8 cellular contexts compared by ENCODE assay signal in genomic region chrX:71911023-71911730, GRCh38. TPM values are rescaled to one million over a fixed set of nuclear protein-coding genes. Genes with fewer than 3 reads are reported as not detected.
DNase-seq lines count a peak whose midpoint lies in the region; ATAC-seq and TF ChIP-seq lines count a peak whose summit lies in the region.

No MANE protein-coding gene starts in this region.

- TF ChIP-seq POLR2A in IMR-90 (IDR thresholded peaks at IDR 0.05; ENCODE audit: low read depth, low read length) (no peak), prostate gland (IDR thresholded peaks at IDR 0.05) (no peak)

- no peak overlapping the region for H3K27ac ChIP-seq in ACC112 (ENCODE audit: low read depth, low read length)
- no peak overlapping the region for H3K27ac ChIP-seq in IMR-90 (ENCODE audit: insufficient read depth, low read length)
- H3K27ac ChIP-seq in prostate gland: no peak overlapping the region

- no peak overlapping the region for H4K91ac ChIP-seq in IMR-90 (ENCODE audit: insufficient read depth, low read depth, low read length)

- H3K4me1 ChIP-seq in ACC112 (ENCODE audit: control insufficient read depth, insufficient read depth, low read length, unreplicated experiment) (no peaks in the 10 kb centered on the region), IMR-90 (ENCODE audit: control insufficient read depth, insufficient read depth, low read length) (no peaks in the 10 kb centered on the region), prostate gland (replicated peaks) (no peaks in the 10 kb centered on the region)

- no peak overlapping the region for H2AFZ ChIP-seq in ACC112 (ENCODE audit: low read length, unreplicated experiment)
- H2AFZ ChIP-seq in IMR-90 (replicated peaks; ENCODE audit: low read length, poor library complexity): peak overlapping the region; percentile 53

- TF ChIP-seq RAD21 in IMR-90 (IDR thresholded peaks at IDR 0.05; ENCODE audit: low read length): no peak

- H3K27me3 ChIP-seq in ACC112 (ENCODE audit: insufficient read depth, low read length) (peaks cover 27% of the 10 kb centered on the region), IMR-90 (ENCODE audit: control insufficient read depth, insufficient read depth, low read length) (peaks cover 55% of the 10 kb centered on the region), prostate gland (replicated peaks; ENCODE audit: insufficient read depth) (no peaks in the 10 kb centered on the region)

- H3K14ac ChIP-seq in IMR-90 (replicated peaks; ENCODE audit: low read depth, low read length): no peak overlapping the region

- no peak for TF ChIP-seq CTCF in IMR-90 (conservative IDR thresholded peaks at IDR 0.05; ENCODE audit: low read depth, low read length)
- no peak for TF ChIP-seq CTCF in foreskin fibroblast (IDR thresholded peaks at IDR 0.05; ENCODE audit: low read depth, low read length)
- peak in 1 of 4 experiments; percentile 17 for TF ChIP-seq CTCF in prostate gland (IDR thresholded peaks at IDR 0.05)

- H4K8ac ChIP-seq in IMR-90 (ENCODE audit: low read depth in 2 of 2, low read length in 2 of 2): no peak overlapping the region

- no peak overlapping the region for H2AK9ac ChIP-seq in IMR-90 (replicated peaks; ENCODE audit: low read depth, low read length, poor library complexity)

- H3K4me2 ChIP-seq in IMR-90 (ENCODE audit: low read depth, low read length): no peak overlapping the region; the same call in 1 of the 2 replicates

- H3K9me3 ChIP-seq in IMR-90 (ENCODE audit: control insufficient read depth, insufficient read depth, low read length) (0 out of 2 replicates have a peak, but pooled peaks cover 1% of the 10 kb centered on the region), prostate gland (no peaks in the 10 kb centered on the region)

- H3K9ac ChIP-seq in IMR-90 (ENCODE audit: low read depth, low read length): no peak overlapping the region

- no peak overlapping the region for H3K56ac ChIP-seq in IMR-90 (ENCODE audit: extremely low read depth, insufficient read depth, low read length)

- DNase-seq in IMR-90 (no peak), activated T-cell treated with anti-CD3 and anti-CD28 coated beads for 48 hours (ENCODE audit: low read depth) (peak; percentile 15), foreskin fibroblast (peak in 1 of 2 donors; percentile 30), prostate gland (ENCODE audit: low spot score) (no peak), NCI-H2081 (lab: John Stamatoyannopoulos, UW) (no peak)

- CTCF ChIA-PET in IMR-90 (lab: Yijun Ruan, JAX): interaction anchor here (1.0 to 1.8 kb wide), 3 partner anchors 14 to 106 kb away, joined by 3 to 10 read pairs (median 4); no protein-coding TSS in a partner anchor

- POLR2A ChIA-PET in IMR-90 (lab: Charles Lee; ENCODE audit: unreplicated experiment): no interaction called here

- WGBS in IMR-90 (ENCODE audit: extremely low coverage in 2 of 2, insufficient read length in 1 of 2), 2 experiments: 41% methylated on average over 63 of the region's 81 CpGs; no CpG with 5 or more reads in 1 of the 2 experiments
- WGBS in prostate gland: no CpG with 5 or more reads among the region's 81 CpGs

- H3K36me3 ChIP-seq in ACC112 (ENCODE audit: insufficient read depth, low read length) (no peaks in the 10 kb centered on the region), IMR-90 (ENCODE audit: control insufficient read depth, insufficient read depth, low read length) (no peaks in the 10 kb centered on the region), prostate gland (no peaks in the 10 kb centered on the region)

- ATAC-seq in IMR-90 (ENCODE audit: low read depth): peak; percentile 40
- ATAC-seq in HG03039 (IDR thresholded peaks at IDR 0.05; ENCODE audit: unreplicated experiment): no peak
- no peak for ATAC-seq in GM19467 (IDR thresholded peaks at IDR 0.05; ENCODE audit: unreplicated experiment)

- H4K5ac ChIP-seq in IMR-90 (ENCODE audit: low read depth, low read length): no peak overlapping the region

- dilution Hi-C loops in IMR-90 (cut with HindIII; ENCODE audit: low sequenced_read_pairs, unreplicated experiment): no loop called here

- H3K18ac ChIP-seq in IMR-90 (ENCODE audit: low read depth, low read length): no peak overlapping the region

- H3K9me1 ChIP-seq in IMR-90 (ENCODE audit: insufficient read depth, low read length): no peaks in the 10 kb centered on the region

- H3K79me1 ChIP-seq in IMR-90 (ENCODE audit: low read depth in 1 of 2, low read length in 2 of 2): no peaks in the 10 kb centered on the region

- no TSS peak for BruUV-seq in IMR-90 (replicated peaks; lab: Mats Ljungman, UMichigan)

- in situ Hi-C loops in IMR-90 (cut with MboI; ENCODE audit: low sequenced_read_pairs): no loop called here

- H2BK20ac ChIP-seq in IMR-90 (ENCODE audit: low read depth, low read length): no peak overlapping the region

- H2BK120ac ChIP-seq in IMR-90 (ENCODE audit: low read depth, low read length): no peak overlapping the region

- H2BK15ac ChIP-seq in IMR-90 (ENCODE audit: low read depth, low read length): no peak overlapping the region

- intact Hi-C loops in IMR-90 (cut with micrococcal nuclease) (no loop called here), prostate gland (cut with DNase I) (no loop called here)

- no peaks in the 10 kb centered on the region for H3K79me2 ChIP-seq in ACC112 (ENCODE audit: control insufficient read depth, insufficient read depth, low read length, unreplicated experiment)

- no peak overlapping the region for H3K23ac ChIP-seq in IMR-90 (ENCODE audit: low read depth, low read length)

- H3K4me3 ChIP-seq in ACC112 (ENCODE audit: low read depth, low read length) (peak overlapping the region; percentile 63), IMR-90 (ENCODE audit: insufficient read depth, low read depth, low read length) (peak overlapping the region; percentile 1; the same call in 1 of the 2 replicates), foreskin fibroblast (ENCODE audit: low read depth in 1 of 2, low read length in 2 of 2) (peak overlapping the region; percentile 30 to 43), prostate gland (peak overlapping the region; percentile 23 to 25)

- no peak overlapping the region for H2BK5ac ChIP-seq in IMR-90 (ENCODE audit: low read depth, low read length, poor library complexity, severe bottlenecking)

- H3K4ac ChIP-seq in IMR-90 (ENCODE audit: low read depth, low read length): no peak overlapping the region

- H4K20me1 ChIP-seq in IMR-90 (ENCODE audit: insufficient read depth, low read length): no peaks in the 10 kb centered on the region

- H2AK5ac ChIP-seq in IMR-90 (ENCODE audit: low read depth, low read length): no peak overlapping the region

TF ChIP-seq in IMR-90, 13 proteins besides CTCF, POLR2A, EP300 and RAD21:
- TF ChIP-seq NFE2L2 (IDR thresholded peaks at IDR 0.05; ENCODE audit: low read depth, low read length) (no peak), MXI1 (IDR thresholded peaks at IDR 0.05; ENCODE audit: borderline replicate concordance, low read depth, low read length) (no peak), CHD1 (IDR thresholded peaks at IDR 0.05; ENCODE audit: low read depth, low read length) (no peak), MAZ (IDR thresholded peaks at IDR 0.05; ENCODE audit: borderline replicate concordance, low read depth, low read length) (no peak), MAFK (IDR thresholded peaks at IDR 0.05; ENCODE audit: low read depth, low read length) (no peak)

RNA-seq across cellular contexts. Expression of gene NHSL2, which starts 0.5 kb away (rescaled TPM):
- 0.72 and 0.83 TPM in 2 replicates for total RNA-seq in IMR-90 (2012; rRNA removed)
- polyA plus RNA-seq in IMR-90 (2012; rRNA removed): 0.75 and 0.89 TPM in 2 replicates
- polyA plus RNA-seq in IMR-90 (2012; cell fraction: cytosol; rRNA removed): 0.17 and 0.54 TPM in 2 replicates
- 1.1 and 1.2 TPM in 2 replicates for polyA plus RNA-seq in IMR-90 (2012; cell fraction: nucleus; rRNA removed; ENCODE audit: low replicate concordance)
- 10 to 100 TPM in 1 of 2 donors, 1 to 10 TPM in 1; 4.2 to 28.2 TPM for total RNA-seq in prostate gland

Comparison
In these comparisons a context has a peak if more than half of its experiments do, and no peak if none do; other contexts are left out.
1. H3K4me3 ChIP-seq: peak in every context shown above with its lines; median percentile 63 in ACC112; 36 in foreskin fibroblast; 24 in prostate gland; 1 in IMR-90.